ENCODE assay signal across 14 cellular contexts in the genomic region with DNA sequence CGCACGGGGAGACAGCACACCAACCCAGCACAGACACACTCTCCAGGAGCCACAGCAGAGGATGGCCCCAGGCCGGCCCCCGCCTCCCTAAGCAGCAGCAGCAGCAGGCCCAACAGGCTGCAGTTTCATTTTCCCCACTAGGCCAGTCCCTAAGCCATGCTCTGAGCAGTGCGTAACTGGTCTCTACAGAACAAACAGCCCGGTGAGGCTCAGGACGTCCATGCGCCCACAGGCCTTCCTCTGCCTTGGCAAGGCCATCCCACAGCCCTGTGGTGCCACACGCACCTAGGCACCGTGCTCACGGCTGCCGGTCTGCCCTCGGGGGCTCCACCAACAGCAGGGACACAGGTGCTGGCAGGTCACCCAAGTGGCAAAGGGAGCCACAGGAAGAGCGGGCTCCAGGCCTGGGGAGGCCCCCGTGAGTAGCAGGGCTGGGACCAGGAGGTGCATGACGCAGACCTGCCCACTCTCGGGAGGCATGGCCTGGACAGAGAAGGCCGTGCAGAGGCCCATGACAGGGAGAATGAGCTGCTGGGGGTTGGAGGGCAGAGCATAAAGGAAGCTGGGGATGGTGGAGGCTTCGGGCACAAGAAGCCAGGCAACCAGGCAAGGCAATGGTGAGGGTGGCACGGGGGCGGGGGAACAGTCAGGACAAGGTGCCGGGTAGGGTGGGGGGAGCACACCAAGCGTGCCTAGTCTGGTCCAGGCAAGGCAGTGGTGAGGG. TPM values are rescaled to one million over a fixed set of nuclear protein-coding genes. Genes with fewer than 3 reads are reported as not detected.
DNase-seq lines count a peak whose midpoint lies in the region; ATAC-seq and TF ChIP-seq lines count a peak whose summit lies in the region.
"Had no signal": no experiment of that assay in that cellular context is flagged by ENCODE, and none has a peak within 500 bp of the region (broad histone marks: within the 10 kb centered on the region; RNA-seq: fewer than 3 reads in every experiment).

No MANE protein-coding gene starts in this region.

- peak; percentile 45 for ATAC-seq in sciatic nerve
- ATAC-seq: T-cell had no signal

- DNase-seq in CD14-positive monocyte (ENCODE audit: low spot score) (peak; percentile 33), NB4 (ENCODE audit: low read depth) (peak; percentile 54), fibroblast of peridontal ligament (ENCODE audit: extremely low read depth) (peak; percentile 8), sciatic nerve (ENCODE audit: low spot score) (no peak), hepatic stellate cell (ENCODE audit: low spot score) (no peak), NCI-H128 (lab: John Stamatoyannopoulos, UW; ENCODE audit: unreplicated experiment) (no peak), ecto neural progenitor cell (ENCODE audit: low spot score) (no peak), dedifferentiated amniotic fluid mesenchymal stem cell (ENCODE audit: extremely low spot score) (no peak)
- DNase-seq: amniotic stem cell, cortex of kidney, IMR-90, NCI-H1436, NCI-H526, T-cell had no signal

- no peak overlapping the region for H3K4me3 Mint-ChIP-seq in CD14-positive monocyte
- H3K4me3 Mint-ChIP-seq: T-cell had no signal

- peaks cover 4 to 6% of the 10 kb centered on the region in 2 donors for H3K36me3 Mint-ChIP-seq in CD14-positive monocyte
- H3K36me3 Mint-ChIP-seq: T-cell had no signal

- TF ChIP-seq POLR2A in NB4 (IDR thresholded peaks at IDR 0.05; ENCODE audit: extremely low read depth, insufficient read length): no peak

- H3K4me3 ChIP-seq in NB4 (ENCODE audit: low read depth, low read length): no peak overlapping the region

- H3K4me1 Mint-ChIP-seq in CD14-positive monocyte: peaks cover 2% of the 10 kb centered on the region

- peaks cover 0 to 2% (median 0%) of the 10 kb centered on the region in 3 donors for H3K27me3 Mint-ChIP-seq in CD14-positive monocyte (ENCODE audit: low read depth in 3 of 3)
- H3K27me3 Mint-ChIP-seq: T-cell had no signal

- TF ChIP-seq CTCF in CD14-positive monocyte (IDR thresholded peaks at IDR 0.05) (no peak), NB4 (IDR thresholded peaks at IDR 0.05; ENCODE audit: low read depth, low read length) (no peak)

- intact Hi-C loops in CD14-positive monocyte (cut with micrococcal nuclease) (no loop called here), sciatic nerve (cut with DNase I) (no loop called here)

- H3K27ac Mint-ChIP-seq in CD14-positive monocyte: peak overlapping the region in 1 of 7 donors; percentile 24
- H3K27ac Mint-ChIP-seq: T-cell had no signal

- no peaks in the 10 kb centered on the region for H3K9me3 Mint-ChIP-seq in CD14-positive monocyte
- H3K9me3 Mint-ChIP-seq: T-cell had no signal

RNA-seq across cellular contexts. Expression of a gene that starts 1.4 kb away (rescaled TPM):
- 10 to 100 TPM; 22.1 to 22.5 TPM for polyA plus RNA-seq in CD14-positive monocyte
- total RNA-seq in sciatic nerve: 55.2 TPM

Comparison
In these comparisons a context has a peak if more than half of its experiments do, and no peak if none do; other contexts are left out.
1. DNase-seq: peak in CD14-positive monocyte (single experiment), NB4 (single experiment) and fibroblast of peridontal ligament (single experiment); none in sciatic nerve (single experiment), hepatic stellate cell (single experiment), NCI-H128 (single experiment), ecto neural progenitor cell (single experiment) and dedifferentiated amniotic fluid mesenchymal stem cell (single experiment).